ENCODE assay signal across 8 cellular contexts in the genomic region with DNA sequence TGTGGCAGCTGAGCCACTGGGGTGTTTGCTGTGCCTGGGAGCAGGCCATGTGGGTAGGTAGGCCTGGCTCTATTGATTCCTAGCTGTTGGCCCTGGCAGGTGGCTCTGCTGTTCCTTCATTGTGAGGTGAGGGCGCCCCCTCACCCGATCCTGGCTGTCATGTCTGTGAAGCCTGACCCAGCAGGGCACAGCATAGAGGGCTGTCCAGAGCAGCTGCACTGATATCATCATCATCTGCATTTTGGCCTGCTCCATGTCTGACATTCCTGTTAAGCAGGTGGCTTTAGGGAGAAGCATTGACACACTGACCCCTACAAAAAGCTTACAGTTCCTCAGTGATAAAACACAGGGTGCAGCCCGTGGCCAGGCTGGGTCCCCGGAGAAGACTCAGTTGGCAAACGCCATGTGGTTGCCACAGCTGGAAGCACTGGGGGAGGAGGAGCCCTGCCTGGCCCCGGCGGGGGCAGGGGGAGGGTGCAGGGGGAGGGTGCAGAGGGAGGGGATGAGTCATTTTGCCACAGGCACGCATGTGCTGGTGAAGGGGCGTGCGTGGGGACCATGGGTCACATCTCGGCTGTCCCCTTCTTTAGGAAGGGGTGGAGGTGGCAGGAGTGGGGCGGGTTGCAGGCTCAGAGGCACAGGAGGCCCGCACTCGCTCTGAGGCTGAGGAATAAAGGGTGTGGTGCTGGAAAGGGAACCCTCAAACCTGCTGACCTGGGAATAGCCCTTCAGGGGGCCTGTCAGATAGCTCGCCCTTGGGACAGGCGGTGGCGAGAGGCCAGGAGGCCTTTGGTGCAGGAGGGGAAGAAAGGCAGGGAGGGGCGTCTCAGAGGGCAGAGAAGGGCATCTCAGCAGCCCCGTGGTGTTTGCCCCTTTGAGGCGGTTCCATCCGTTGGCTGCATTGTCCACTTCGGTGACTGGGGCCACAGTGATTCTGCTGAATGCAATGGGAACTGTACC. TPM values are rescaled to one million over a fixed set of nuclear protein-coding genes. Genes with fewer than 3 reads are reported as not detected.
DNase-seq lines count a peak whose midpoint lies in the region; ATAC-seq and TF ChIP-seq lines count a peak whose summit lies in the region.

No MANE protein-coding gene starts in this region.

- no peaks in the 10 kb centered on the region for H3K27me3 ChIP-seq in CD8-positive, alpha-beta memory T cell (ENCODE audit: insufficient read depth, low read length, poor library complexity, severe bottlenecking)

- CTCF ChIA-PET in CD8-positive, alpha-beta memory T cell (lab: Charles Lee): interaction anchor here (1.2 to 40.0 kb wide), 7 partner anchors 9 to 193 kb away, joined by 3 to 815 read pairs (median 4); partner anchors contain the start of gene IKZF1
- CTCF ChIA-PET in activated B cell treated with CpG ODN at 0.5 μM for 24 hours (lab: Charles Lee): interaction anchor here (0.7 to 2.7 kb wide), 3 partner anchors 33 to 131 kb away, joined by 3 to 12 read pairs (median 5); no protein-coding TSS in a partner anchor

- no peak overlapping the region for H3K27ac Mint-ChIP-seq in CD8-positive, alpha-beta memory T cell
- H3K27ac Mint-ChIP-seq in activated B cell treated with CpG ODN at 0.5 μM for 24 hours: no peak overlapping the region
- no peak overlapping the region for H3K27ac Mint-ChIP-seq in effector memory CD8-positive, alpha-beta T cell
- H3K27ac Mint-ChIP-seq in glutamatergic neuron (ENCODE audit: unreplicated experiment): no peak overlapping the region

- POLR2A ChIA-PET in CD8-positive, alpha-beta memory T cell (lab: Charles Lee): interaction anchor here (0.7 to 8.1 kb wide), 9 partner anchors 10 to 69 kb away, joined by 3 to 136 read pairs (median 3); partner anchors contain the start of gene IKZF1
- POLR2A ChIA-PET in activated B cell treated with CpG ODN at 0.5 μM for 24 hours (lab: Charles Lee): interaction anchor here (0.6 to 8.4 kb wide), 14 partner anchors 9 to 188 kb away, joined by 3 to 188 read pairs (median 6); partner anchors contain the start of gene IKZF1

- peak overlapping the region; percentile 32 for H3K4me3 ChIP-seq in CD8-positive, alpha-beta memory T cell (ENCODE audit: low read length)

- intact Hi-C loops in activated B cell treated with CpG ODN at 0.5 μM for 24 hours (cut with micrococcal nuclease): loop anchor here (10.0 kb wide), 1 partner anchor 191 kb away; no protein-coding TSS in a partner anchor

- peaks cover 0 to under 1% (median 0%) of the 10 kb centered on the region in 3 donors for H3K4me1 Mint-ChIP-seq in CD8-positive, alpha-beta memory T cell
- H3K4me1 Mint-ChIP-seq in activated B cell treated with CpG ODN at 0.5 μM for 24 hours (peaks cover 2% of the 10 kb centered on the region), glutamatergic neuron (ENCODE audit: low read depth, unreplicated experiment) (peaks cover 9% of the 10 kb centered on the region)
- peaks cover 47 to 63% of the 10 kb centered on the region in 2 donors for H3K4me1 Mint-ChIP-seq in effector memory CD8-positive, alpha-beta T cell (ENCODE audit: low read depth in 2 of 2)

- H3K36me3 ChIP-seq in CD8-positive, alpha-beta memory T cell (ENCODE audit: insufficient read depth, low read length): no peaks in the 10 kb centered on the region

- H3K36me3 Mint-ChIP-seq in CD8-positive, alpha-beta memory T cell: peaks cover 0 to 38% (median 8%) of the 10 kb centered on the region in 3 donors
- H3K36me3 Mint-ChIP-seq in activated B cell treated with CpG ODN at 0.5 μM for 24 hours (ENCODE audit: low read depth): peaks cover 39% of the 10 kb centered on the region
- H3K36me3 Mint-ChIP-seq in effector memory CD8-positive, alpha-beta T cell (ENCODE audit: insufficient read depth): peaks cover 43% of the 10 kb centered on the region
- no peaks in the 10 kb centered on the region for H3K36me3 Mint-ChIP-seq in glutamatergic neuron (ENCODE audit: unreplicated experiment)

- no peak overlapping the region for H3K4me3 Mint-ChIP-seq in CD8-positive, alpha-beta memory T cell
- H3K4me3 Mint-ChIP-seq in activated B cell treated with CpG ODN at 0.5 μM for 24 hours (peak overlapping the region; percentile 74), glutamatergic neuron (ENCODE audit: unreplicated experiment) (no peak overlapping the region)
- no peak overlapping the region for H3K4me3 Mint-ChIP-seq in effector memory CD8-positive, alpha-beta T cell

- ATAC-seq in HG02798 (IDR thresholded peaks at IDR 0.05; ENCODE audit: poor library complexity, unreplicated experiment) (peak; percentile 31), activated B cell treated with CpG ODN at 0.5 μM for 24 hours (ENCODE audit: low read depth) (peak; percentile 63), HG03139 (IDR thresholded peaks at IDR 0.05; ENCODE audit: unreplicated experiment) (no peak)
- ATAC-seq in effector memory CD8-positive, alpha-beta T cell (replicated peaks): peak; percentile 56

- DNase-seq in CD8-positive, alpha-beta memory T cell: peak; percentile 71 to 93 (median 77)
- DNase-seq in activated B cell treated with CpG ODN at 0.5 μM for 24 hours (peak; percentile 69), globus pallidus (ENCODE audit: low spot score) (no peak), glutamatergic neuron (no peak)
- peak; percentile 72 to 77 (median 72) for DNase-seq in effector memory CD8-positive, alpha-beta T cell
- peak; percentile 89 for DNase-seq in stimulated activated CD8-positive, alpha-beta memory T cell treated with anti-CD3 and anti-CD28 coated beads, Interleukin-4, amount 100 ng/mL, for 48 hours

- H3K9me3 Mint-ChIP-seq in CD8-positive, alpha-beta memory T cell: no peaks in the 10 kb centered on the region
- H3K9me3 Mint-ChIP-seq in activated B cell treated with CpG ODN at 0.5 μM for 24 hours (no peaks in the 10 kb centered on the region), glutamatergic neuron (ENCODE audit: unreplicated experiment) (no peaks in the 10 kb centered on the region)
- H3K9me3 Mint-ChIP-seq in effector memory CD8-positive, alpha-beta T cell: no peaks in the 10 kb centered on the region

- peak overlapping the region; percentile 49 for H3K27ac ChIP-seq in CD8-positive, alpha-beta memory T cell (ENCODE audit: low read depth, low read length)

- H3K4me1 ChIP-seq in CD8-positive, alpha-beta memory T cell (ENCODE audit: insufficient read depth, low read length): peaks cover 100% of the 10 kb centered on the region

- no peaks in the 10 kb centered on the region for H3K27me3 Mint-ChIP-seq in CD8-positive, alpha-beta memory T cell
- no peaks in the 10 kb centered on the region for H3K27me3 Mint-ChIP-seq in activated B cell treated with CpG ODN at 0.5 μM for 24 hours
- H3K27me3 Mint-ChIP-seq in effector memory CD8-positive, alpha-beta T cell: no peaks in the 10 kb centered on the region
- peaks cover 5% of the 10 kb centered on the region for H3K27me3 Mint-ChIP-seq in glutamatergic neuron (ENCODE audit: unreplicated experiment)

- TF ChIP-seq CTCF in activated B cell treated with CpG ODN at 0.5 μM for 24 hours (IDR thresholded peaks at IDR 0.05): no peak
- TF ChIP-seq CTCF in glutamatergic neuron (IDR thresholded peaks at IDR 0.05; ENCODE audit: partially characterized antibody, unreplicated experiment): no peak

- H3K9me3 ChIP-seq in CD8-positive, alpha-beta memory T cell (ENCODE audit: low read length): no peaks in the 10 kb centered on the region

RNA-seq across cellular contexts. Expression of gene IKZF1, which starts 31.6 kb away (rescaled TPM):
- 100 to 1,000 TPM; 225 to 226 TPM for total RNA-seq in CD8-positive, alpha-beta memory T cell
- 238 TPM for polyA plus RNA-seq in CD8-positive, alpha-beta memory T cell
- total RNA-seq in activated B cell treated with CpG ODN at 0.5 μM for 24 hours (301 and 325 TPM in 2 replicates), glutamatergic neuron (ENCODE audit: unreplicated experiment) (1.1 TPM)

Comparison
In these comparisons a context has a peak if more than half of its experiments do, and no peak if none do; other contexts are left out.
1. DNase-seq: peak in CD8-positive, alpha-beta memory T cell (5 of 5), activated B cell treated with CpG ODN at 0.5 μM for 24 hours (single experiment), effector memory CD8-positive, alpha-beta T cell (3 of 3) and stimulated activated CD8-positive, alpha-beta memory T cell treated with anti-CD3 and anti-CD28 coated beads, Interleukin-4, amount 100 ng/mL, for 48 hours (single experiment); none in globus pallidus (single experiment) and glutamatergic neuron (single experiment).
2. RNA of gene IKZF1, which starts 31.6 kb away (total RNA-seq): 301 to 325 TPM in activated B cell treated with CpG ODN at 0.5 μM for 24 hours and 225 to 226 TPM in CD8-positive, alpha-beta memory T cell; 1.1 TPM in glutamatergic neuron (single experiment); every median in the first group is over 100 times any median in the second.